22 cellular contexts compared by ENCODE assay signal in the genomic region with DNA sequence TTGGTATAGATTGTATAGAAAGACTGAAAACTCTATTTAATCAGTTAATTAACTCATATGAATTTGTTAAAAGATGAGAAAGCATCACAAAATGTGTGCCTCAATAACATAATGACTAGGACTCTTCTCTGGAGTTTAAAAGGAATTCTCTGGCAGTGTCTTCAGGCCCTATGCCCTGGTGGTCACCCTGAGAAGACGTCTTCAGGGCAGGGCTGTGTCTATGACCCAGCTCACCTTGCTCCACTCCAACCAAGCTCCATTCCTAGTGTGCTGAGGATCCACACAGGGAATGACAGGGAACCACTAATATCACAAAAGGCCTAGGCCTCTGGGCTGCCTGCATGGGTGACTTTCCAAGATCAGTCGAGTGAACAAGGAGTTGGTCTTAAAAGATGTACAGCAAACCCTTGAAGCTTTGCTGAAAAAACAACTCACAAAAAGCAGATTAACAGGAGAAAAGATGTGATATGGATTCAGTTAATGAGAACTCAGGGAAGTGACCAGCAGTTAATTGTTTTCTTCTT.
"Had no signal": no experiment of that assay in that cellular context is flagged by ENCODE, and none has a peak within 500 bp of the region (broad histone marks: within the 10 kb centered on the region; RNA-seq: fewer than 3 reads in every experiment).

No MANE protein-coding gene starts in this region.

- DNase-seq: activated CD4-positive, alpha-beta T cell treated with anti-CD3 and anti-CD28 coated beads for 1 hour; activated CD4-positive, alpha-beta T cell treated with anti-CD3 and anti-CD28 coated beads, Interleukin-2, amount 50 U/mL, for 4 hours; activated gamma-delta T cell; cerebellar nuclear complex; effector CD8-positive, alpha-beta T cell; heart right ventricle; kidney glomerular epithelial cell; stimulated activated CD4-positive, alpha-beta T cell treated with anti-CD3 and anti-CD28 coated beads, Interleukin-1b, Interleukin-23, amount 100 ng/mL, for 48 hours; stimulated activated CD8-positive, alpha-beta memory T cell treated with anti-CD3 and anti-CD28 coated beads, Interleukin-4, amount 100 ng/mL, for 48 hours; stimulated activated naive CD8-positive, alpha-beta T cell treated with anti-CD3 and anti-CD28 coated beads, Interleukin-15, Interleukin-2, amounts not matched to agents 100 U/mL and 50 U/mL, for 24 hours; substantia nigra; transverse colon had no signal

- H3K27me3 Mint-ChIP-seq: activated naive CD4-positive, alpha-beta T cell treated with anti-CD3 and anti-CD28 coated beads, Interleukin-2, amount 50 U/mL, for 24 hours; dendritic cell treated with granulocyte-macrophage colony-stimulating factor and Interleukin-4, amounts not matched to agents 40 ng/mL and 50 ng/mL, for 4 days; memory B cell; progenitor cell of endocrine pancreas had no signal

- H3K27ac ChIP-seq: breast epithelium, esophagus muscularis mucosa, gastroesophageal sphincter, heart right ventricle, transverse colon had no signal

- H3K27me3 ChIP-seq: breast epithelium, esophagus muscularis mucosa, gastroesophageal sphincter, heart right ventricle, transverse colon had no signal

- H3K36me3 ChIP-seq: breast epithelium, esophagus muscularis mucosa, heart right ventricle, transverse colon had no signal

- H3K4me1 ChIP-seq: breast epithelium, esophagus muscularis mucosa, gastroesophageal sphincter, heart right ventricle, transverse colon had no signal

- H3K4me3 Mint-ChIP-seq: activated naive CD4-positive, alpha-beta T cell treated with anti-CD3 and anti-CD28 coated beads, Interleukin-2, amount 50 U/mL, for 24 hours; dendritic cell treated with granulocyte-macrophage colony-stimulating factor and Interleukin-4, amounts not matched to agents 40 ng/mL and 50 ng/mL, for 4 days; memory B cell; neural crest cell had no signal

- H3K27ac Mint-ChIP-seq: activated naive CD4-positive, alpha-beta T cell treated with anti-CD3 and anti-CD28 coated beads, Interleukin-2, amount 50 U/mL, for 24 hours; dendritic cell treated with granulocyte-macrophage colony-stimulating factor and Interleukin-4, amounts not matched to agents 40 ng/mL and 50 ng/mL, for 4 days; memory B cell; progenitor cell of endocrine pancreas had no signal

- H3K9me3 Mint-ChIP-seq: dendritic cell treated with granulocyte-macrophage colony-stimulating factor and Interleukin-4, amounts not matched to agents 40 ng/mL and 50 ng/mL, for 4 days had no signal

- H3K4me3 ChIP-seq: breast epithelium, esophagus muscularis mucosa, gastroesophageal sphincter, heart right ventricle, transverse colon had no signal

- ATAC-seq: gastroesophageal sphincter; heart right ventricle; stimulated activated naive CD8-positive, alpha-beta T cell treated with anti-CD3 and anti-CD28 coated beads, Interleukin-15, Interleukin-2, amounts not matched to agents 100 U/mL and 50 U/mL, for 24 hours had no signal

- FAIRE-seq: astrocyte, endothelial cell of umbilical vein had no signal

- H3K4me1 Mint-ChIP-seq: neural crest cell had no signal
